Comparison of ENCODE assay signal across 26 cellular contexts in the genomic region with DNA sequence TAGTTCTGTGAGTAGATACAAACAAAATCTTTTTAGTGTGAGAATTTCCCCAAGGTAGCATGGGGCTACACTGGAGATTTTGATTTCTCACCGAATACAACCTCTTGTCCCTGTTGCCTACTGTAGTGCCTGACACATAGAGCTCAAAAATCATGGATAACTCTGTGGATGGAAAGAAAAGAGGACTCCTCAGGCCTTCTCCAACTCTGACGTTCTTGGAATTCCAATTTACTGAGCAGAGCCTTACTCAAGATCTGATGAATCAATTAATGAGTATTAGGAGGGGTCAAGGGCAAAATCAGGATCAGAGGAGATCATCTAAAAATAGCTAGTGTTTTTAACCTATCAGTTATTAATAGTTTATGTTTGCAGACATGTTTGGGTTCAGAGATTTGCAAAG. TPM values are rescaled to one million over a fixed set of nuclear protein-coding genes. Genes with fewer than 3 reads are reported as not detected.
"Had no signal": no experiment of that assay in that cellular context is flagged by ENCODE, and none has a peak within 500 bp of the region (broad histone marks: within the 10 kb centered on the region; RNA-seq: fewer than 3 reads in every experiment).

No MANE protein-coding gene starts in this region.

- H3K9me3 ChIP-seq: adrenal gland had no signal

- H3K4me3 ChIP-seq: adrenal gland, body of pancreas, SJSA1 had no signal

- H3K36me3 ChIP-seq: adrenal gland, SJSA1 had no signal

- DNase-seq: activated CD4-positive, alpha-beta T cell treated with anti-CD3 and anti-CD28 coated beads for 4 hours; activated CD8-positive, alpha-beta memory T cell treated with anti-CD3 and anti-CD28 coated beads, Interleukin-2, amount 50 U/mL, for 4 hours; activated CD8-positive, alpha-beta T cell treated with anti-CD3 and anti-CD28 coated beads for 36 hours; activated naive CD4-positive, alpha-beta T cell treated with anti-CD3 and anti-CD28 coated beads, Interleukin-2, amount 50 U/mL, for 16 hours; activated naive CD8-positive, alpha-beta T cell treated with anti-CD3 and anti-CD28 coated beads, Interleukin-2, amount 10 ng/mL, durations not matched to agents 7 days and 5 days; activated T-cell treated with anti-CD3 and anti-CD28 coated beads, Interleukin-2, amount 50 U/mL, for 72 hours; adrenal gland; aorta; body of pancreas; central memory CD4-positive, alpha-beta T cell; MM.1S; NCI-H1105; NCI-H1436; NCI-H1694 treated with DMSO at 0.1 percent for 48 hours; NCI-H2081; NCI-H446; SHP77; SW 1271 had no signal

- H3K4me1 Mint-ChIP-seq: activated naive CD8-positive, alpha-beta T cell treated with anti-CD3 and anti-CD28 coated beads, Interleukin-2, amount 10 ng/mL, durations not matched to agents 7 days and 5 days had no signal

- H3K27me3 ChIP-seq: adrenal gland, body of pancreas, SJSA1 had no signal

- H3K4me3 Mint-ChIP-seq: activated CD8-positive, alpha-beta T cell treated with anti-CD3 and anti-CD28 coated beads for 36 hours; activated naive CD8-positive, alpha-beta T cell treated with anti-CD3 and anti-CD28 coated beads, Interleukin-2, amount 10 ng/mL, durations not matched to agents 7 days and 5 days; activated T-cell treated with anti-CD3 and anti-CD28 coated beads, Interleukin-2, amount 50 U/mL, for 72 hours had no signal

- H3K27ac ChIP-seq: adrenal gland, body of pancreas, SJSA1 had no signal

- H3K27ac Mint-ChIP-seq: activated CD8-positive, alpha-beta T cell treated with anti-CD3 and anti-CD28 coated beads for 36 hours; activated naive CD8-positive, alpha-beta T cell treated with anti-CD3 and anti-CD28 coated beads, Interleukin-2, amount 10 ng/mL, durations not matched to agents 7 days and 5 days; activated T-cell treated with anti-CD3 and anti-CD28 coated beads, Interleukin-2, amount 50 U/mL, for 72 hours; activated T-helper 2 cell treated with anti-CD3 and anti-CD28 coated beads, Interferon-gamma antibody, Interleukin-2, Interleukin-4, amounts not matched to agents 10 μg/mL and 5 μg/mL and 100 μg/mL, durations not matched to agents 14 hours and 24 hours and 36 hours had no signal

- H3K27me3 Mint-ChIP-seq: activated CD8-positive, alpha-beta T cell treated with anti-CD3 and anti-CD28 coated beads for 36 hours; activated naive CD8-positive, alpha-beta T cell treated with anti-CD3 and anti-CD28 coated beads, Interleukin-2, amount 10 ng/mL, durations not matched to agents 7 days and 5 days had no signal

- H3K4me1 ChIP-seq: body of pancreas, SJSA1 had no signal

- ATAC-seq: activated CD4-positive, CD25-positive, alpha-beta regulatory T cell treated with anti-CD3 and anti-CD28 coated beads, Interleukin-2, amount 50 U/mL, for 24 hours; activated CD8-positive, alpha-beta T cell treated with anti-CD3 and anti-CD28 coated beads for 36 hours; activated T-cell treated with anti-CD3 and anti-CD28 coated beads, Interleukin-2, amount 50 U/mL, for 72 hours; body of pancreas; SK-N-SH treated with all-trans-retinoic acid at 6 μM for 48 hours had no signal

- FAIRE-seq: bronchial epithelial cell, RCC 7860 had no signal

- H3K36me3 Mint-ChIP-seq: activated naive CD8-positive, alpha-beta T cell treated with anti-CD3 and anti-CD28 coated beads, Interleukin-2, amount 10 ng/mL, durations not matched to agents 7 days and 5 days had no signal

RNA-seq across cellular contexts. Expression of gene PYDC2, which starts 46.7 kb away (rescaled TPM):
- total RNA-seq: activated CD8-positive, alpha-beta T cell treated with anti-CD3 and anti-CD28 coated beads for 36 hours; activated naive CD8-positive, alpha-beta T cell treated with anti-CD3 and anti-CD28 coated beads, Interleukin-2, amount 10 ng/mL, durations not matched to agents 7 days and 5 days; activated T-cell treated with anti-CD3 and anti-CD28 coated beads, Interleukin-2, amount 50 U/mL, for 72 hours; activated T-helper 2 cell treated with anti-CD3 and anti-CD28 coated beads, Interferon-gamma antibody, Interleukin-2, Interleukin-4, amounts not matched to agents 10 μg/mL and 5 μg/mL and 100 μg/mL, durations not matched to agents 14 hours and 24 hours and 36 hours; aorta; body of pancreas; bronchial epithelial cell; chondrocyte; SJSA1; T-helper 1 cell treated with Interleukin-12 subunit alpha and Interleukin-12 subunit beta and Interleukin-4 antibody, amounts not matched to agents 30 ng/mL and 1 ng/mL, for 36 hours had no signal
- polyA plus RNA-seq: adrenal gland, aorta had no signal
